Comparison of ENCODE assay signal across 17 cellular contexts in genomic region chrX:39725114-39725513, GRCh38.
"Had no signal": no experiment of that assay in that cellular context is flagged by ENCODE, and none has a peak within 500 bp of the region (broad histone marks: within the 10 kb centered on the region; RNA-seq: fewer than 3 reads in every experiment).

No MANE protein-coding gene starts in this region.

- H3K27ac ChIP-seq: esophagus squamous epithelium, gastroesophageal sphincter, neutrophil, testis, tibial nerve, upper lobe of right lung, vagina had no signal

- H3K36me3 ChIP-seq: esophagus squamous epithelium, gastroesophageal sphincter, neutrophil, tibial nerve, upper lobe of right lung, vagina had no signal

- H3K9me3 ChIP-seq: gastroesophageal sphincter, neutrophil, testis, tibial nerve, upper lobe of right lung, vagina had no signal

- ATAC-seq: gastroesophageal sphincter, left cardiac atrium, sciatic nerve, upper lobe of right lung had no signal

- H3K27me3 ChIP-seq: esophagus squamous epithelium, gastroesophageal sphincter, neutrophil, testis, tibial nerve, upper lobe of right lung, vagina had no signal

- H3K4me1 ChIP-seq: testis, upper lobe of right lung, vagina had no signal

- DNase-seq: esophagus squamous epithelium; foreskin fibroblast; glutamatergic neuron; kidney; left cardiac atrium; mesendoderm; stimulated activated CD4-positive, alpha-beta T cell treated with anti-CD3 and anti-CD28 coated beads, Interleukin-2, amount 100 ng/mL, for 24 hours; stimulated activated CD4-positive, alpha-beta T cell treated with anti-CD3 and anti-CD28 coated beads, Interleukin-4, amount 100 ng/mL, for 4 hours; stimulated activated naive B cell treated with anti-CD40 and anti-IgM and Interleukin-4, amounts not matched to agents 10 μg/mL and 1 μg/mL and 100 μg/mL, for 72 hours; stimulated activated naive CD8-positive, alpha-beta T cell treated with anti-CD3 and anti-CD28 coated beads, Interleukin-15, amount 100 ng/mL, for 72 hours; testis; upper lobe of right lung had no signal

- H3K4me3 ChIP-seq: esophagus squamous epithelium, gastroesophageal sphincter, testis, tibial nerve, upper lobe of right lung, vagina had no signal
